In the genomic region with DNA sequence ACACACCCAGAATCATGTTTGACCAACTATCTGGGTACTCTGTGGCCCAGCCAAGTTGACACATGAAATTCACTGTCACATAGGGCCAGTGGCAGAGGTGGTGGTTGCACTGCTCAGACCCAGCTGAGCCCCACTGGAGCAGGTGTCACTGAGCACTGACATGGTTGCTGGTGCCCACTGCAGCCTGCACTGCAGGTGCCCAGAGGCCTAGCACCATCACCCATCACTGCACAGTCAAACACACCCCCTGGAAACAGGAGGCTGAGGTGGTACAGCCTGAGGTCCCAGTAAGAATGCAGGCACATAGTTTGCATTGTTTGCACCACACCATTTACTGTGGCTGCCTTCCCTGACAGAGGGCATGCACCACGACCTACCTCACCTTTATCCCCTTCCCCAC, we compare ENCODE assay signal across 20 cellular contexts.
"Had no signal": no experiment of that assay in that cellular context is flagged by ENCODE, and none has a peak within 500 bp of the region (broad histone marks: within the 10 kb centered on the region; RNA-seq: fewer than 3 reads in every experiment).

No MANE protein-coding gene starts in this region.

- H3K36me3 Mint-ChIP-seq: immature natural killer cell, memory B cell, mesothelial cell of epicardium, natural killer cell, type B pancreatic cell had no signal

- H3K36me3 ChIP-seq: left ventricle myocardium inferior, lower lobe of right lung, pancreas had no signal

- H3K4me1 Mint-ChIP-seq: immature natural killer cell, mesothelial cell of epicardium, natural killer cell, neural crest cell had no signal

- H3K9me3 Mint-ChIP-seq: dendritic cell treated with granulocyte-macrophage colony-stimulating factor and Interleukin-4, amounts not matched to agents 40 ng/mL and 50 ng/mL, for 4 days; immature natural killer cell; memory B cell; mesothelial cell of epicardium; natural killer cell; neural crest cell; type B pancreatic cell had no signal

- H3K27me3 Mint-ChIP-seq: memory B cell had no signal

- H3K4me3 Mint-ChIP-seq: dendritic cell treated with granulocyte-macrophage colony-stimulating factor and Interleukin-4, amounts not matched to agents 40 ng/mL and 50 ng/mL, for 4 days; immature natural killer cell; memory B cell; mesothelial cell of epicardium; natural killer cell; neural crest cell; type B pancreatic cell had no signal

- H3K4me1 ChIP-seq: foreskin keratinocyte, lower lobe of right lung, pancreas had no signal

- H3K9me3 ChIP-seq: left ventricle myocardium inferior, lower lobe of right lung, pancreas had no signal

- DNase-seq: erythroblast; foreskin keratinocyte; immature natural killer cell; kidney; left cardiac atrium; left ventricle myocardium inferior; lower lobe of right lung; natural killer cell; occipital lobe; pancreas; right cardiac atrium; small intestine; stimulated activated CD4-positive, alpha-beta T cell treated with anti-CD3 and anti-CD28 coated beads, Interleukin-12 subunit alpha, Interleukin-12 subunit beta, amount 100 ng/mL, for 4 hours; stimulated activated naive CD4-positive, alpha-beta T cell treated with Interleukin-2 at 50 U/mL for 16 hours had no signal

- H3K27ac Mint-ChIP-seq: dendritic cell treated with granulocyte-macrophage colony-stimulating factor and Interleukin-4, amounts not matched to agents 40 ng/mL and 50 ng/mL, for 4 days; immature natural killer cell; memory B cell; mesothelial cell of epicardium; natural killer cell; progenitor cell of endocrine pancreas; type B pancreatic cell had no signal

- H3K4me3 ChIP-seq: left ventricle myocardium inferior, lower lobe of right lung, pancreas had no signal

- ATAC-seq: foreskin keratinocyte, left cardiac atrium, lower lobe of right lung, natural killer cell, pancreas, right cardiac atrium had no signal

- H3K27ac ChIP-seq: foreskin keratinocyte, left ventricle myocardium inferior, lower lobe of right lung, pancreas had no signal

- H3K27me3 ChIP-seq: pancreas had no signal
